Comparison of ENCODE assay signal across 8 cellular contexts in genomic region chr12:49347307-49348237, GRCh38. TPM values are rescaled to one million over a fixed set of nuclear protein-coding genes. Genes with fewer than 3 reads are reported as not detected.
DNase-seq lines count a peak whose midpoint lies in the region; ATAC-seq, FAIRE-seq and TF ChIP-seq lines count a peak whose summit lies in the region.

No MANE protein-coding gene starts in this region.

- H3K36me3 ChIP-seq in HUES64 (ENCODE audit: insufficient read depth, low read length) = no peaks in the 10 kb centered on the region

- H3K9ac ChIP-seq in HUES64 (ENCODE audit: low read depth, low read length) = no peak overlapping the region

- 10% methylated on average over 37 of the region's 37 CpGs for WGBS in HUES64

- POLR2A ChIA-PET in RWPE1 (lab: Yijun Ruan, JAX; ENCODE audit: low non-redundant PET) = no interaction called here

- H3K27me3 ChIP-seq in HUES64 (ENCODE audit: insufficient read depth, low read length) = peaks cover 73% of the 10 kb centered on the region

- ATAC-seq in HG02870 (IDR thresholded peaks at IDR 0.05; ENCODE audit: unreplicated experiment) = no peak

- no peak overlapping the region for H3K27ac ChIP-seq in HUES64 (ENCODE audit: low read depth, low read length)
- no peak overlapping the region; the same call in 1 of the 2 replicates for H3K27ac ChIP-seq in RWPE1
- H3K27ac ChIP-seq in substantia nigra (ENCODE audit: low read depth, low read length, poor library complexity, severe bottlenecking) = peak overlapping the region; percentile 11

- no peak for FAIRE-seq in frontal cortex (lab: Jason Lieb, UNC)

- CTCF ChIA-PET in RWPE1 (lab: Yijun Ruan, JAX) = interaction anchor here (0.5 to 3.7 kb wide), 32 partner anchors 8 to 351 kb away, joined by 3 to 31 read pairs (median 4); partner anchors contain the start of genes C1QL4 and PRPH

- peak; percentile 95 for TF ChIP-seq CTCF in GM12874 (IDR thresholded peaks at IDR 0.05; ENCODE audit: insufficient read depth, low read depth, low read length)
- TF ChIP-seq CTCF in RWPE1 (conservative IDR thresholded peaks at IDR 0.05; ENCODE audit: low read depth) = peak; percentile 96

- no peaks in the 10 kb centered on the region for H3K9me3 ChIP-seq in HUES64 (ENCODE audit: insufficient read depth, low read depth, low read length)

- peaks cover 9% of the 10 kb centered on the region for H3K4me1 ChIP-seq in HUES64 (ENCODE audit: insufficient read depth, low read length)

- DNase-seq in RWPE1 (ENCODE audit: low spot score) (peak; percentile 84), frontal cortex (ENCODE audit: low spot score in 2 of 2) (peak; percentile 89 to 95), nucleus accumbens (lab: John Stamatoyannopoulos, UW) (peak in 54 of 56 donors; percentile 27 to 96 (median 83)), substantia nigra (lab: John Stamatoyannopoulos, UW) (peak; percentile 46 to 97 (median 88))
- DNase-seq in activated gamma-delta T cell treated with anti-CD3 and anti-CD28 coated beads, Interleukin-2, amount 50 U/mL, for 16 hours (ENCODE audit: low read depth) = peak; percentile 74

- H3K4me3 ChIP-seq in HUES64 (ENCODE audit: low read length) = peak overlapping the region; percentile 43

RNA-seq across cellular contexts. Expression of gene DNAJC22, which starts 0.9 kb away (rescaled TPM):
- polyA plus RNA-seq in HUES64 (2013, experiment 1 of 2) = 0.35 TPM
- 0.57 TPM for polyA plus RNA-seq in HUES64 (2013, experiment 2 of 2)
- under 0.01 TPM for total RNA-seq in frontal cortex

RNA-seq across cellular contexts. Expression of gene C1QL4, which starts 10.6 kb away (rescaled TPM):
- polyA plus RNA-seq in HUES64 (2013, experiment 1 of 2) = 1.1 TPM
- 3.9 TPM for polyA plus RNA-seq in HUES64 (2013, experiment 2 of 2)
- total RNA-seq in frontal cortex = 0.41 TPM

RNA-seq across cellular contexts. Expression of gene SPATS2, which starts 19.7 kb away (rescaled TPM):
- polyA plus RNA-seq in HUES64 (2013, experiment 1 of 2) = 27.4 TPM
- polyA plus RNA-seq in HUES64 (2013, experiment 2 of 2) = 30.4 TPM
- 50.5 TPM for total RNA-seq in frontal cortex

RNA-seq across cellular contexts. Expression of gene TROAP, which starts 24.5 kb away (rescaled TPM):
- 36.7 TPM for polyA plus RNA-seq in HUES64 (2013, experiment 1 of 2)
- polyA plus RNA-seq in HUES64 (2013, experiment 2 of 2) = 39.3 TPM
- 2.9 TPM for total RNA-seq in frontal cortex

RNA-seq across cellular contexts. Expression of gene PRPH, which starts 52.6 kb away (rescaled TPM):
- 0.80 TPM for polyA plus RNA-seq in HUES64 (2013, experiment 1 of 2)
- polyA plus RNA-seq in HUES64 (2013, experiment 2 of 2) = 1.3 TPM
- total RNA-seq in frontal cortex = 0.82 TPM
